8 cellular contexts compared by ENCODE assay signal in the genomic region with DNA sequence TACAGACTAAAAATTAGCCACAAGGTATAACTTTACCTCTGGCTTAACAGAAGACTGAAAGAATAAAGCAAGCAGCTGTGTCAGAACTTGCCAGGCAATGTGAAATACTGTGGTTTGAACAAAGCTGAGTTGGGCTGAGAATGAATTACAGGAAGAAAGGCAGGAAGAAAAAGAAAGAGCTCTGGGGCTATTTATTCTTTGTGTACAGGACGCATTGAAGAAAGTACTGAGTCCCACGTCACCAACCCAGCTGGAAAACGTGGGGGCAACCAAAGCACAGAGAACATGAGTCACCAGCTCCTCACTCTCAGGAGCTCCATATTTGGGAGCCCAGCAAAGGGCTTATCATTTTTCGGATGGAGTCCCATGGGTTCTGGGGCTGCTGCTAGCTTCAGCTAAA.
DNase-seq lines count a peak whose midpoint lies in the region; ATAC-seq and TF ChIP-seq lines count a peak whose summit lies in the region.

No MANE protein-coding gene starts in this region.

- no peaks in the 10 kb centered on the region for H3K36me3 ChIP-seq in suprapubic skin

- no peaks in the 10 kb centered on the region for H3K9me3 Mint-ChIP-seq in T-helper 2 cell treated with Interferon-gamma antibody and Interleukin-4, amounts not matched to agents 5 μg/mL and 100 μg/mL, for 36 hours
- H3K9me3 Mint-ChIP-seq in natural killer cell treated with Interleukin-12 subunit alpha and Interleukin-12 subunit beta and Interleukin-15 and Interleukin-18, amount 100 ng/mL, for 72 hours = peaks cover 7% of the 10 kb centered on the region

- no peak for TF ChIP-seq CTCF in suprapubic skin (IDR thresholded peaks at IDR 0.05)

- peaks cover 28% of the 10 kb centered on the region for H3K4me1 ChIP-seq in suprapubic skin

- H3K36me3 Mint-ChIP-seq in T-helper 2 cell treated with Interferon-gamma antibody and Interleukin-4, amounts not matched to agents 5 μg/mL and 100 μg/mL, for 36 hours (ENCODE audit: low read depth) = peaks cover 66% of the 10 kb centered on the region
- H3K36me3 Mint-ChIP-seq in natural killer cell treated with Interleukin-12 subunit alpha and Interleukin-12 subunit beta and Interleukin-15 and Interleukin-18, amount 100 ng/mL, for 72 hours = peaks cover 50% of the 10 kb centered on the region

- H3K4me3 ChIP-seq in suprapubic skin = no peak overlapping the region

- peak overlapping the region; percentile 79 for H3K27ac Mint-ChIP-seq in T-helper 2 cell treated with Interferon-gamma antibody and Interleukin-4, amounts not matched to agents 5 μg/mL and 100 μg/mL, for 36 hours
- peak overlapping the region; percentile 93 to 97 for H3K27ac Mint-ChIP-seq in natural killer cell treated with Interleukin-12 subunit alpha and Interleukin-12 subunit beta and Interleukin-15 and Interleukin-18, amount 100 ng/mL, for 72 hours

- peak overlapping the region; percentile 56 for H3K4me3 Mint-ChIP-seq in T-helper 2 cell treated with Interferon-gamma antibody and Interleukin-4, amounts not matched to agents 5 μg/mL and 100 μg/mL, for 36 hours
- H3K4me3 Mint-ChIP-seq in natural killer cell treated with Interleukin-12 subunit alpha and Interleukin-12 subunit beta and Interleukin-15 and Interleukin-18, amount 100 ng/mL, for 72 hours = peak overlapping the region; percentile 71

- H3K27me3 Mint-ChIP-seq in T-helper 2 cell treated with Interferon-gamma antibody and Interleukin-4, amounts not matched to agents 5 μg/mL and 100 μg/mL, for 36 hours (ENCODE audit: low read depth) = no peaks in the 10 kb centered on the region
- H3K27me3 Mint-ChIP-seq in natural killer cell treated with Interleukin-12 subunit alpha and Interleukin-12 subunit beta and Interleukin-15 and Interleukin-18, amount 100 ng/mL, for 72 hours = no peaks in the 10 kb centered on the region

- CTCF ChIA-PET in HEK293T (lab: Yijun Ruan, JAX) = interaction anchor here (0.7 kb wide), 1 partner anchor 13 kb away, joined by 3 read pairs; no protein-coding TSS in a partner anchor

- peak overlapping the region; percentile 75 for H3K27ac ChIP-seq in suprapubic skin

- TF ChIP-seq POLR2A in suprapubic skin (IDR thresholded peaks at IDR 0.05) = no peak

- ATAC-seq in GM19397 (IDR thresholded peaks at IDR 0.05; ENCODE audit: unreplicated experiment) (peak; percentile 66), GM18519 (IDR thresholded peaks at IDR 0.05; ENCODE audit: low FRiP score, unreplicated experiment) (no peak)
- ATAC-seq in natural killer cell treated with Interleukin-12 subunit alpha and Interleukin-12 subunit beta and Interleukin-15 and Interleukin-18, amount 100 ng/mL, for 72 hours = peak; percentile 59 to 67

- WGBS in suprapubic skin = 38% methylated on average over 4 of the region's 4 CpGs

- peak; percentile 85 for DNase-seq in T-helper 2 cell treated with Interferon-gamma antibody and Interleukin-4, amounts not matched to agents 5 μg/mL and 100 μg/mL, for 36 hours (ENCODE audit: low spot score)
- peak; percentile 47 for DNase-seq in brain pericyte (ENCODE audit: low read depth, low spot score)
- peak; percentile 70 for DNase-seq in natural killer cell treated with Interleukin-12 subunit alpha and Interleukin-12 subunit beta and Interleukin-15 and Interleukin-18, amount 100 ng/mL, for 72 hours (ENCODE audit: low spot score)
- peak in 1 of 2 donors; percentile 60 for DNase-seq in suprapubic skin (ENCODE audit: low spot score in 2 of 2)
- no peak for DNase-seq in Kasumi-1 (lab: John Stamatoyannopoulos, UW)
- no peak for DNase-seq in HEK293T (ENCODE audit: extremely low spot score)

- POLR2A ChIA-PET in HEK293T (lab: Yijun Ruan, JAX) = interaction anchor here (1.1 kb wide), 1 partner anchor 15 kb away, joined by 4 read pairs; no protein-coding TSS in a partner anchor

- no peaks in the 10 kb centered on the region for H3K27me3 ChIP-seq in suprapubic skin

- H3K9me3 ChIP-seq in suprapubic skin = no peaks in the 10 kb centered on the region

- TF ChIP-seq EP300 in suprapubic skin (IDR thresholded peaks at IDR 0.05) = no peak

- peaks cover 45% of the 10 kb centered on the region for H3K4me1 Mint-ChIP-seq in T-helper 2 cell treated with Interferon-gamma antibody and Interleukin-4, amounts not matched to agents 5 μg/mL and 100 μg/mL, for 36 hours (ENCODE audit: low read depth)
- H3K4me1 Mint-ChIP-seq in natural killer cell treated with Interleukin-12 subunit alpha and Interleukin-12 subunit beta and Interleukin-15 and Interleukin-18, amount 100 ng/mL, for 72 hours (ENCODE audit: low read depth in 2 of 2) = peaks cover 71 to 78% of the 10 kb centered on the region in 2 donors

TF ChIP-seq in HEK293T, 16 proteins besides CTCF, POLR2A, EP300 and RAD21:
- no peak for TF ChIP-seq HDGF (IDR thresholded peaks at IDR 0.05; ENCODE audit: borderline replicate concordance)
- TF ChIP-seq FOXK2 (IDR thresholded peaks at IDR 0.05) = no peak
- TF ChIP-seq SUZ12 (IDR thresholded peaks at IDR 0.05) = no peak
- TF ChIP-seq FOXA1 (IDR thresholded peaks at IDR 0.05) = no peak
- no peak for TF ChIP-seq TARDBP (IDR thresholded peaks at IDR 0.05)
- no peak for TF ChIP-seq L3MBTL2 (conservative IDR thresholded peaks at IDR 0.05)
- no peak for TF ChIP-seq ARNT (IDR thresholded peaks at IDR 0.05)
- TF ChIP-seq, protein P1, sequence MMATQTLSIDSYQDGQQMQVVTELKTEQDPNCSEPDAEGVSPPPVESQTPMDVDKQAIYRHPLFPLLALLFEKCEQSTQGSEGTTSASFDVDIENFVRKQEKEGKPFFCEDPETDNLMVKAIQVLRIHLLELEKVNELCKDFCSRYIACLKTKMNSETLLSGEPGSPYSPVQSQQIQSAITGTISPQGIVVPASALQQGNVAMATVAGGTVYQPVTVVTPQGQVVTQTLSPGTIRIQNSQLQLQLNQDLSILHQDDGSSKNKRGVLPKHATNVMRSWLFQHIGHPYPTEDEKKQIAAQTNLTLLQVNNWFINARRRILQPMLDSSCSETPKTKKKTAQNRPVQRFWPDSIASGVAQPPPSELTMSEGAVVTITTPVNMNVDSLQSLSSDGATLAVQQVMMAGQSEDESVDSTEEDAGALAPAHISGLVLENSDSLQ (IDR thresholded peaks at IDR 0.05) = no peak
- no peak for TF ChIP-seq LEF1 (IDR thresholded peaks at IDR 0.05; ENCODE audit: borderline replicate concordance)
- TF ChIP-seq BHLHE40 (IDR thresholded peaks at IDR 0.05; ENCODE audit: borderline replicate concordance) = no peak
- no peak for TF ChIP-seq ELF4 (IDR thresholded peaks at IDR 0.05)
- no peak for TF ChIP-seq FOXM1 (IDR thresholded peaks at IDR 0.05; ENCODE audit: borderline replicate concordance)
- no peak for TF ChIP-seq ZNF384 (IDR thresholded peaks at IDR 0.05)
TF ChIP-seq in HEK293T: peak in this region for 0.

Comparison
In these comparisons a context has a peak if more than half of its experiments do, and no peak if none do; other contexts are left out.
1. DNase-seq: peak in T-helper 2 cell treated with Interferon-gamma antibody and Interleukin-4, amounts not matched to agents 5 μg/mL and 100 μg/mL, for 36 hours (single experiment), brain pericyte (single experiment) and natural killer cell treated with Interleukin-12 subunit alpha and Interleukin-12 subunit beta and Interleukin-15 and Interleukin-18, amount 100 ng/mL, for 72 hours (single experiment); none in Kasumi-1 (0 of 2) and HEK293T (single experiment).